ENCODE assay signal across 18 cellular contexts in genomic region chr12:470133-470532, GRCh38. TPM values are rescaled to one million over a fixed set of nuclear protein-coding genes. Genes with fewer than 3 reads are reported as not detected.
A peak's percentile ranks its signal among the peaks of the same experiment; 100 is the strongest.
DNase-seq lines count a peak whose midpoint lies in the region; ATAC-seq, FAIRE-seq and TF ChIP-seq lines count a peak whose summit lies in the region.
"Had no signal": no experiment of that assay in that cellular context is flagged by ENCODE, and none has a peak within 500 bp of the region (broad histone marks: within the 10 kb centered on the region; RNA-seq: fewer than 3 reads in every experiment).

No MANE protein-coding gene starts in this region.

- no peak for DNase-seq in HCT116 (ENCODE audit: low read depth, low spot score)
- DNase-seq in bronchial epithelial cell (ENCODE audit: low read depth): no peak
- no peak for DNase-seq in right cardiac atrium
- DNase-seq in psoas muscle: no peak
- DNase-seq in cerebellar nuclear complex (lab: John Stamatoyannopoulos, UW): no peak
- DNase-seq in substantia nigra (lab: John Stamatoyannopoulos, UW): no peak
- no peak for DNase-seq in activated naive CD4-positive, alpha-beta T cell treated with anti-CD3 and anti-CD28 coated beads, Interleukin-2, amount 50 U/mL, for 16 hours
- DNase-seq: CD4-positive, CD25-positive, alpha-beta regulatory T cell; DMS53; NCI-H2029; NCI-H2171; NCI-H446 treated with DMSO at 0.1 percent for 48 hours; NCI-H774 had no signal

- TF ChIP-seq POLR2A in HCT116 (IDR thresholded peaks at IDR 0.05; ENCODE audit: borderline replicate concordance, extremely low read depth, insufficient read depth, insufficient read length): no peak

- H3K4me3 ChIP-seq in HCT116 (replicated peaks in 1 of 2; ENCODE audit: low read depth in 1 of 2, low read length in 2 of 2) (no peak overlapping the region), bronchial epithelial cell (ENCODE audit: low read depth, low read length) (no peak overlapping the region), right cardiac atrium (ENCODE audit: low read length) (no peak overlapping the region), psoas muscle (no peak overlapping the region)

- POLR2A ChIA-PET in HCT116 (lab: Charles Lee): no interaction called here

- no peak for TF ChIP-seq RAD21 in HCT116 (IDR thresholded peaks at IDR 0.05; ENCODE audit: low read depth)

- no peaks in the 10 kb centered on the region for H3K36me3 ChIP-seq in HCT116 (ENCODE audit: control insufficient read depth in 1 of 2, insufficient read depth in 2 of 2, low read length in 2 of 2)
- H3K36me3 ChIP-seq in bronchial epithelial cell (ENCODE audit: control insufficient read depth, insufficient read depth, low read length): no peaks in the 10 kb centered on the region
- H3K36me3 ChIP-seq in psoas muscle (ENCODE audit: insufficient read depth in 1 of 2, low read depth in 1 of 2): no peaks in the 10 kb centered on the region

- no peaks in the 10 kb centered on the region for H4K20me1 ChIP-seq in HCT116 (ENCODE audit: insufficient read depth)

- H3K27me3 ChIP-seq in HCT116 (ENCODE audit: insufficient read depth, low read length) (no peaks in the 10 kb centered on the region), bronchial epithelial cell (ENCODE audit: control insufficient read depth, insufficient read depth, low read length) (peaks cover under 1% of the 10 kb centered on the region), right cardiac atrium (ENCODE audit: control insufficient read depth, insufficient read depth) (no peaks in the 10 kb centered on the region), psoas muscle (ENCODE audit: insufficient read depth in 3 of 3, low read length in 2 of 3) (no peaks in the 10 kb centered on the region)

- FAIRE-seq in bronchial epithelial cell (lab: Jason Lieb, UNC): peak; percentile 32
- FAIRE-seq: H54, HTR-8/SVneo had no signal

- RAD21 ChIA-PET in HCT116 (lab: Charles Lee; ENCODE audit: low non-redundant PET in 1 of 2, low total read pairs in 2 of 2, uncharacterized antibody in 2 of 2, unreplicated experiment in 2 of 2): no interaction called here

- H2AFZ ChIP-seq in HCT116 (ENCODE audit: low read depth, low read length, poor library complexity, severe bottlenecking): no peak overlapping the region

- BruUV-seq in HCT116 (replicated peaks; lab: Mats Ljungman, UMichigan): no TSS peak

- 58% methylated on average over 11 of the region's 11 CpGs for WGBS in right cardiac atrium
- WGBS in psoas muscle, 3 donors: 30 to 35% (median 33%) methylated on average over 11 of the region's 11 CpGs

- ATAC-seq in HCT116: no peak
- ATAC-seq in right cardiac atrium: no peak
- peak in 3 of 4 donors; percentile 60 to 77 (median 64) for ATAC-seq in psoas muscle

- no peak overlapping the region for H3K4me2 ChIP-seq in HCT116 (ENCODE audit: low read length)

- H3K79me2 ChIP-seq in HCT116 (ENCODE audit: insufficient read depth, low read length): no peaks in the 10 kb centered on the region

- H3K9me2 ChIP-seq in HCT116 (ENCODE audit: insufficient read depth): no peaks in the 10 kb centered on the region

- CTCF ChIA-PET in HCT116 (lab: Charles Lee): no interaction called here

- H3K27ac ChIP-seq in HCT116 (ENCODE audit: low read depth, low read length) (no peak overlapping the region), right cardiac atrium (ENCODE audit: low read length) (peak overlapping the region; percentile 31), psoas muscle (peak overlapping the region; percentile 1), substantia nigra (ENCODE audit: low read depth, low read length, poor library complexity, severe bottlenecking) (no peak overlapping the region)
- H3K27ac ChIP-seq: HL-60 had no signal

- TF ChIP-seq CTCF in HCT116 (IDR thresholded peaks at IDR 0.05 in 2 of 3, conservative IDR thresholded peaks at IDR 0.05 in 1 of 3; ENCODE audit: borderline replicate concordance in 1 of 3, insufficient read depth in 1 of 3, low read depth in 2 of 3, low read length in 2 of 3): no peak
- TF ChIP-seq CTCF in bronchial epithelial cell (IDR thresholded peaks at IDR 0.05; ENCODE audit: insufficient read depth, low read length, severe bottlenecking): no peak
- no peak for TF ChIP-seq CTCF in psoas muscle (IDR thresholded peaks at IDR 0.05)

- no peak overlapping the region for H3K9ac ChIP-seq in HCT116 (ENCODE audit: low read length)

- intact Hi-C loops in HCT116 (cut with micrococcal nuclease): no loop called here
- intact Hi-C loops in right cardiac atrium (cut with DNase I): no loop called here
- intact Hi-C loops in psoas muscle (cut with DNase I): no loop called here

- H3K9me3 ChIP-seq in HCT116 (ENCODE audit: control insufficient read depth in 1 of 2, insufficient read depth in 1 of 2, low read depth in 1 of 2, low read length in 2 of 2) (no peaks in the 10 kb centered on the region), right cardiac atrium (ENCODE audit: control insufficient read depth, low read length) (no peaks in the 10 kb centered on the region), psoas muscle (no peaks in the 10 kb centered on the region)

- H3K4me1 ChIP-seq in HCT116 (ENCODE audit: control insufficient read depth in 1 of 2, insufficient read depth in 2 of 2, low read length in 2 of 2): peaks cover 20 to 28% of the 10 kb centered on the region in 2 experiments
- no peaks in the 10 kb centered on the region for H3K4me1 ChIP-seq in right cardiac atrium (ENCODE audit: control insufficient read depth, insufficient read depth, low read length)
- peaks cover 10% of the 10 kb centered on the region for H3K4me1 ChIP-seq in psoas muscle

TF ChIP-seq in HCT116, 20 proteins besides CTCF, POLR2A, EP300 and RAD21:
- TF ChIP-seq MAX (IDR thresholded peaks at IDR 0.05) (no peak), ZNF274 (IDR thresholded peaks at IDR 0.05; ENCODE audit: low read depth, low read length) (no peak), SIN3A (IDR thresholded peaks at IDR 0.05; ENCODE audit: low read depth) (no peak), TCF7L2 (IDR thresholded peaks at IDR 0.05; ENCODE audit: borderline replicate concordance, extremely low read depth, insufficient read depth, insufficient read length) (peak; percentile 85), ATF3 (IDR thresholded peaks at IDR 0.05) (no peak), JUND (IDR thresholded peaks at IDR 0.05) (no peak), CBX3 (IDR thresholded peaks at IDR 0.05; ENCODE audit: low read depth) (no peak), SP1 (IDR thresholded peaks at IDR 0.05; ENCODE audit: low read depth) (no peak), YY1 (IDR thresholded peaks at IDR 0.05; ENCODE audit: extremely low read depth, insufficient replicate concordance, low read depth, low read length) (no peak)
TF ChIP-seq in HCT116: peak in this region for 1.

RNA-seq across cellular contexts. Expression of gene B4GALNT3, which starts 10.4 kb away (rescaled TPM):
- 18.2 TPM for total RNA-seq in HCT116 (2021; ENCODE audit: unreplicated experiment)
- 9.1 and 10.6 TPM in 2 replicates for polyA plus RNA-seq in HCT116 (2012)
- total RNA-seq in bronchial epithelial cell: 8.2 and 8.3 TPM in 2 replicates
- total RNA-seq in right cardiac atrium: 10 to 100 TPM; 22.7 to 50.2 (median 39.4) TPM
- 27.5 TPM for polyA plus RNA-seq in right cardiac atrium
- total RNA-seq in psoas muscle: 1 to 10 TPM in 3 of 4 donors, under 1 TPM in 1; 0.53 to 4.0 (median 1.3) TPM
- polyA plus RNA-seq in psoas muscle: under 1 TPM; 0.21 to 0.57 (median 0.53) TPM
- total RNA-seq: B cell had no signal
- polyA plus RNA-seq: AG04450 had no signal

Comparison
In these comparisons a context has a peak if more than half of its experiments do, and no peak if none do; other contexts are left out.
1. ATAC-seq: peak in psoas muscle (3 of 4); none in HCT116 (single experiment) and right cardiac atrium (0 of 2).
2. H3K27ac ChIP-seq: peak in right cardiac atrium (single experiment) and psoas muscle (single experiment); none in HCT116 (single experiment) and substantia nigra (single experiment).